Comparison of ENCODE assay signal across 14 cellular contexts in the genomic region with DNA sequence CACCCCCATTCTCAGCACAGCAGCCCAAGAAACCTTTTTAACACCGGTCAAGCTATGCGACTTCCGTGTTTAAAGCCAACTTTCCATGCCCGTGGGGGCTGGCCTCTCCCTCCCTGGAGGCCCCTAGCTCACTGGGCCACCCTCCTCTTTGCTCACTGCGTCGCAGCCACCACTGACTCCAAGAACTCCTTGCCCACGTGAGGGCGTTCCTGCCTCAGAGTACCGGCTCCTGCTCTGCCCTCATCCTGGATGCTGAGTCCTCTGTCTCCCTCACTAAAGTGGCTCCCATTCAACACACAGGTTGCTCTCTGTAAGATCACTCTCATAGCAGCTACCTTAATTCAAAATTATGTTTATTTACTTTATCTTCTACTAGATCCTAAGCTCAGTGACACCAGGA. TPM values are rescaled to one million over a fixed set of nuclear protein-coding genes. Genes with fewer than 3 reads are reported as not detected.
DNase-seq lines count a peak whose midpoint lies in the region; ATAC-seq, FAIRE-seq and TF ChIP-seq lines count a peak whose summit lies in the region.
"Had no signal": no experiment of that assay in that cellular context is flagged by ENCODE, and none has a peak within 500 bp of the region (broad histone marks: within the 10 kb centered on the region; RNA-seq: fewer than 3 reads in every experiment).

No MANE protein-coding gene starts in this region.

- no peaks in the 10 kb centered on the region for H3K9me3 ChIP-seq in small intestine (ENCODE audit: control insufficient read depth, low read depth)
- H3K9me3 ChIP-seq: uterus had no signal

- H3K4me1 ChIP-seq in small intestine (ENCODE audit: control insufficient read depth in 2 of 2, insufficient read depth in 1 of 2, low read depth in 1 of 2, low read length in 1 of 2) = peaks cover 0 to 2% of the 10 kb centered on the region in 2 donors
- H3K4me1 ChIP-seq: uterus had no signal

- 15 to 55% (median 42%) methylated on average over 9 of the region's 9 CpGs for WGBS in small intestine, 3 donors

- peak; percentile 34 for TF ChIP-seq CTCF in bronchial epithelial cell (IDR thresholded peaks at IDR 0.05; ENCODE audit: insufficient read depth, low read length, severe bottlenecking)

- FAIRE-seq in bronchial epithelial cell (lab: Jason Lieb, UNC) = no peak
- no peak for FAIRE-seq in small intestine (lab: Jason Lieb, UNC)
- FAIRE-seq: RCC 7860 had no signal

- DNase-seq in HuH-7 (ENCODE audit: low spot score) (peak; percentile 87), bronchial epithelial cell (ENCODE audit: low read depth) (no peak), kidney tubule cell (ENCODE audit: low spot score) (peak; percentile 46), small intestine (peak; percentile 74), inferior parietal cortex (ENCODE audit: extremely low spot score) (no peak), HuH-7.5 (ENCODE audit: low spot score) (no peak)
- DNase-seq: activated T-cell treated with anti-CD3 and anti-CD28 coated beads, Interleukin-2, amount 50 U/mL, for 4 hours; GF-D8; NCI-H1417 treated with DMSO at 0.1 percent for 48 hours; stimulated activated CD4-positive, alpha-beta T cell treated with anti-CD3 and anti-CD28 coated beads, Interleukin-2, amount 100 ng/mL, for 24 hours; uterus had no signal

- H3K4me3 ChIP-seq in bronchial epithelial cell (ENCODE audit: low read depth, low read length) (no peak overlapping the region), small intestine (ENCODE audit: low read depth in 1 of 2, low read length in 2 of 2) (no peak overlapping the region)
- H3K4me3 ChIP-seq: uterus had no signal

- no peaks in the 10 kb centered on the region for H3K36me3 ChIP-seq in bronchial epithelial cell (ENCODE audit: control insufficient read depth, insufficient read depth, low read length)
- H3K36me3 ChIP-seq in small intestine (ENCODE audit: control insufficient read depth in 2 of 2, insufficient read depth in 2 of 2, low read length in 2 of 2) = peaks cover 0 to 4% of the 10 kb centered on the region in 2 donors
- H3K36me3 ChIP-seq: uterus had no signal

- peak overlapping the region; percentile 84 to 89 for H3K27ac ChIP-seq in small intestine (ENCODE audit: low read depth in 1 of 2, low read length in 1 of 2)
- H3K27ac ChIP-seq: KMS-11, uterus had no signal

- H3K27me3 ChIP-seq in bronchial epithelial cell (ENCODE audit: control insufficient read depth, insufficient read depth, low read length) = no peaks in the 10 kb centered on the region
- no peaks in the 10 kb centered on the region for H3K27me3 ChIP-seq in small intestine (ENCODE audit: control insufficient read depth in 2 of 2, insufficient read depth in 2 of 2, low read length in 2 of 2)
- H3K27me3 ChIP-seq: uterus had no signal

- ATAC-seq in GM21360 (IDR thresholded peaks at IDR 0.05; ENCODE audit: unreplicated experiment) = no peak
- ATAC-seq: activated T-cell treated with anti-CD3 and anti-CD28 coated beads, Interleukin-2, amount 50 U/mL, for 4 hours had no signal

RNA-seq across cellular contexts. Expression of gene BDH1, which starts 8.2 kb away (rescaled TPM):
- total RNA-seq in bronchial epithelial cell = 13.7 and 16.8 TPM in 2 replicates
- 100 to 1,000 TPM in 1 of 3 donors, 10 to 100 TPM in 2; 71.1 to 101 (median 84.1) TPM for polyA plus RNA-seq in small intestine

Comparison
In these comparisons a context has a peak if more than half of its experiments do, and no peak if none do; other contexts are left out.
1. DNase-seq: peak in HuH-7 (single experiment), kidney tubule cell (single experiment) and small intestine (single experiment); none in bronchial epithelial cell (single experiment), inferior parietal cortex (single experiment) and HuH-7.5 (single experiment).